Comparison of ENCODE assay signal across 5 cellular contexts in the genomic region with DNA sequence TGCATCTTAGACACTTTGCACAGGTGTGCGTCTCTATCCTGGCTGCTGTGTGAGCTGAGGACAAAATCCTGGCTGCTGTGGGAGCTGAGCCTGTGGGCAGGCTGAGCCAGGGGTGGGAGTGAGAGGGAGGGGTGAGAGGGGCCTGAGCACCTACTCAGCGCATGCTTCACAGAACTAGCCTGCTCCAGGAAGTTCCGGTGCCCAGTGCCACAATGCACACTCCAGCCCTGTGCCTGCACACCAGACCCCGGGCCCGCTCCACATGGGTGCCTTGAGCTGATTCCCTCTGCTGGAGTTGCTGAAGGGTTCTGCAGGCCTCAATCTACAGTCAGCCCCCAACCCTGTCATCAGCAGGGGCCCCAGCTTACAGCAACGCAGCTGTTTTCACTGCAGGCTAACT.
"Had no signal": no experiment of that assay in that cellular context is flagged by ENCODE, and none has a peak within 500 bp of the region (broad histone marks: within the 10 kb centered on the region; RNA-seq: fewer than 3 reads in every experiment).

No MANE protein-coding gene starts in this region.

- H3K4me3 ChIP-seq: GM23248, K562 had no signal

- H3K9ac ChIP-seq: GM23248 had no signal

- H3K9me3 Mint-ChIP-seq: H9 had no signal

- H2AFZ ChIP-seq: GM23248 had no signal

- H3K27ac Mint-ChIP-seq: H9 had no signal

- H3K27ac ChIP-seq: GM23248 had no signal

- ATAC-seq: K562 had no signal

- H3K4me3 Mint-ChIP-seq: H9 had no signal

- DNase-seq: GM23248, H9, HCEC 1CT, IMR-90 had no signal
